1 cellular context compared by ENCODE assay signal in the genomic region with DNA sequence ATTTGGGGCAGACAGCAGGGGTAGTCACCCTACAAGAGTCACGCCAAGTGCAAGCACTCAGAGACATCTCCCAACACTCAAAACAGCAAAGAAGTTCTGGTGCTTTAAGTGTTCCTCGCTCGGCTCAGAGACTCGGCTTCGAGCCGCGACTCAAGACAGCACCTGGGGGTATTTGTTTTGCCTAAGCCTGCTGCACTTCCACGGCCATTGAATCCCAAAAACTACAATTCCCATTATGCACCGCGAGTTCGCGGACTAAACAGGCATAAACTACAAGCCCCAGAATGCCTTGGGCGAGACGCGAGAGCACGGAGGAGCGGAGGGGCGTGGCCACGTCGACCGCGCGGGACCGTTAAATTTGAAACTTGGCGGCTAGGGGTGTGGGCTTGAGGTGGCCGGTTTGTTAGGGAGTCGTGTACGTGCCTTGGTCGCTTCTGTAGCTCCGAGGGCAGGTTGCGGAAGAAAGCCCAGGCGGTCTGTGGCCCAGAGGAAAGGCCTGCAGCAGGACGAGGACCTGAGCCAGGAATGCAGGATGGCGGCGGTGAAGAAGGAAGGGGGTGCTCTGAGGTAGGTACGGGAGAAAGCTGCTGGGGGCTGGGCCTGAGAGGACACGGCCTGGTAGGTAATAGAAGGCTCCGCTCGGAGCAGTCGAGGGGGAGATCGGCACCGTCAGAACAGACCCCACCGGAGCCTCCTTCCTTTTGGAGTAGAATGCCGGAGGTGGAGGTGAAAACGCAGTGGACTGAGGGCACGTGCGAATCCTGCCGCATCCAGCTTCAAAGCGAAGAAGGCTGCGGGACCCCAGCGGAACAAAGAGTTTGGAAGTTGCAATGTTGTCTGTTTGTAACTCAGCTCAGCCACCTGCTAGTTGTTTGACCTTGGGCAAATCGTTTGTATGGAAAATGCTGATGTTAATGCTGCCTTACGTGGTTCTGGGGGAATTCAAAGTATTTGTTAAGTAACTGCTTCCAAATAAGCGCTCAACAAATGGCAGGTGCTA.
TF ChIP-seq lines count a peak whose summit lies in the region.

A gene with protein sequence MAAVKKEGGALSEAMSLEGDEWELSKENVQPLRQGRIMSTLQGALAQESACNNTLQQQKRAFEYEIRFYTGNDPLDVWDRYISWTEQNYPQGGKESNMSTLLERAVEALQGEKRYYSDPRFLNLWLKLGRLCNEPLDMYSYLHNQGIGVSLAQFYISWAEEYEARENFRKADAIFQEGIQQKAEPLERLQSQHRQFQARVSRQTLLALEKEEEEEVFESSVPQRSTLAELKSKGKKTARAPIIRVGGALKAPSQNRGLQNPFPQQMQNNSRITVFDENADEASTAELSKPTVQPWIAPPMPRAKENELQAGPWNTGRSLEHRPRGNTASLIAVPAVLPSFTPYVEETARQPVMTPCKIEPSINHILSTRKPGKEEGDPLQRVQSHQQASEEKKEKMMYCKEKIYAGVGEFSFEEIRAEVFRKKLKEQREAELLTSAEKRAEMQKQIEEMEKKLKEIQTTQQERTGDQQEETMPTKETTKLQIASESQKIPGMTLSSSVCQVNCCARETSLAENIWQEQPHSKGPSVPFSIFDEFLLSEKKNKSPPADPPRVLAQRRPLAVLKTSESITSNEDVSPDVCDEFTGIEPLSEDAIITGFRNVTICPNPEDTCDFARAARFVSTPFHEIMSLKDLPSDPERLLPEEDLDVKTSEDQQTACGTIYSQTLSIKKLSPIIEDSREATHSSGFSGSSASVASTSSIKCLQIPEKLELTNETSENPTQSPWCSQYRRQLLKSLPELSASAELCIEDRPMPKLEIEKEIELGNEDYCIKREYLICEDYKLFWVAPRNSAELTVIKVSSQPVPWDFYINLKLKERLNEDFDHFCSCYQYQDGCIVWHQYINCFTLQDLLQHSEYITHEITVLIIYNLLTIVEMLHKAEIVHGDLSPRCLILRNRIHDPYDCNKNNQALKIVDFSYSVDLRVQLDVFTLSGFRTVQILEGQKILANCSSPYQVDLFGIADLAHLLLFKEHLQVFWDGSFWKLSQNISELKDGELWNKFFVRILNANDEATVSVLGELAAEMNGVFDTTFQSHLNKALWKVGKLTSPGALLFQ (plus strand): TSS at position 381 of the 1,000 bp plus-strand sequence. CDS start 152 bp downstream, at position 533.

TF ChIP-seq in HEK293, 187 proteins besides CTCF, POLR2A, EP300 and RAD21 (continued from another document and continues in another):
- TF ChIP-seq, protein P1, sequence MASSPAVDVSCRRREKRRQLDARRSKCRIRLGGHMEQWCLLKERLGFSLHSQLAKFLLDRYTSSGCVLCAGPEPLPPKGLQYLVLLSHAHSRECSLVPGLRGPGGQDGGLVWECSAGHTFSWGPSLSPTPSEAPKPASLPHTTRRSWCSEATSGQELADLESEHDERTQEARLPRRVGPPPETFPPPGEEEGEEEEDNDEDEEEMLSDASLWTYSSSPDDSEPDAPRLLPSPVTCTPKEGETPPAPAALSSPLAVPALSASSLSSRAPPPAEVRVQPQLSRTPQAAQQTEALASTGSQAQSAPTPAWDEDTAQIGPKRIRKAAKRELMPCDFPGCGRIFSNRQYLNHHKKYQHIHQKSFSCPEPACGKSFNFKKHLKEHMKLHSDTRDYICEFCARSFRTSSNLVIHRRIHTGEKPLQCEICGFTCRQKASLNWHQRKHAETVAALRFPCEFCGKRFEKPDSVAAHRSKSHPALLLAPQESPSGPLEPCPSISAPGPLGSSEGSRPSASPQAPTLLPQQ (tag by site-specific recombination; IDR thresholded peaks at IDR 0.05) = no peak; the same call in 1 of the 2 replicates
- TF ChIP-seq YY1 (tag by site-specific recombination; IDR thresholded peaks at IDR 0.05) = peak; percentile 66; the same call in 1 of the 2 replicates
- peak; percentile 88 for TF ChIP-seq ZBTB48 (tag by site-specific recombination; IDR thresholded peaks at IDR 0.05)
- 0 out of 2 replicates have a peak, but pooled peaks have one; percentile 48 for TF ChIP-seq ZBTB7A (tag by site-specific recombination; IDR thresholded peaks at IDR 0.05; ENCODE audit: low read depth)
- TF ChIP-seq, protein P2, sequence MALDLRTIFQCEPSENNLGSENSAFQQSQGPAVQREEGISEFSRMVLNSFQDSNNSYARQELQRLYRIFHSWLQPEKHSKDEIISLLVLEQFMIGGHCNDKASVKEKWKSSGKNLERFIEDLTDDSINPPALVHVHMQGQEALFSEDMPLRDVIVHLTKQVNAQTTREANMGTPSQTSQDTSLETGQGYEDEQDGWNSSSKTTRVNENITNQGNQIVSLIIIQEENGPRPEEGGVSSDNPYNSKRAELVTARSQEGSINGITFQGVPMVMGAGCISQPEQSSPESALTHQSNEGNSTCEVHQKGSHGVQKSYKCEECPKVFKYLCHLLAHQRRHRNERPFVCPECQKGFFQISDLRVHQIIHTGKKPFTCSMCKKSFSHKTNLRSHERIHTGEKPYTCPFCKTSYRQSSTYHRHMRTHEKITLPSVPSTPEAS (tag by site-specific recombination; IDR thresholded peaks at IDR 0.05) = no peak
- no peak for TF ChIP-seq ZNF837 (tag by site-specific recombination; IDR thresholded peaks at IDR 0.05)
- peak; percentile 75; the same call in 1 of the 2 replicates for TF ChIP-seq ZEB2 (tag by site-specific recombination; IDR thresholded peaks at IDR 0.05)
- TF ChIP-seq, protein P3, sequence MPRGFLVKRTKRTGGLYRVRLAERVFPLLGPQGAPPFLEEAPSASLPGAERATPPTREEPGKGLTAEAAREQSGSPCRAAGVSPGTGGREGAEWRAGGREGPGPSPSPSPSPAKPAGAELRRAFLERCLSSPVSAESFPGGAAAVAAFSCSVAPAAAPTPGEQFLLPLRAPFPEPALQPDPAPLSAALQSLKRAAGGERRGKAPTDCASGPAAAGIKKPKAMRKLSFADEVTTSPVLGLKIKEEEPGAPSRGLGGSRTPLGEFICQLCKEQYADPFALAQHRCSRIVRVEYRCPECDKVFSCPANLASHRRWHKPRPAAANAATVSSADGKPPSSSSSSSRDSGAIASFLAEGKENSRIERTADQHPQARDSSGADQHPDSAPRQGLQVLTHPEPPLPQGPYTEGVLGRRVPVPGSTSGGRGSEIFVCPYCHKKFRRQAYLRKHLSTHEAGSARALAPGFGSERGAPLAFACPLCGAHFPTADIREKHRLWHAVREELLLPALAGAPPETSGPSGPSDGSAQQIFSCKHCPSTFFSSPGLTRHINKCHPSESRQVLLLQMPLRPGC (tag by site-specific recombination; IDR thresholded peaks at IDR 0.05) = peak; percentile 60; the same call in 1 of the 2 replicates
- TF ChIP-seq, protein P4, sequence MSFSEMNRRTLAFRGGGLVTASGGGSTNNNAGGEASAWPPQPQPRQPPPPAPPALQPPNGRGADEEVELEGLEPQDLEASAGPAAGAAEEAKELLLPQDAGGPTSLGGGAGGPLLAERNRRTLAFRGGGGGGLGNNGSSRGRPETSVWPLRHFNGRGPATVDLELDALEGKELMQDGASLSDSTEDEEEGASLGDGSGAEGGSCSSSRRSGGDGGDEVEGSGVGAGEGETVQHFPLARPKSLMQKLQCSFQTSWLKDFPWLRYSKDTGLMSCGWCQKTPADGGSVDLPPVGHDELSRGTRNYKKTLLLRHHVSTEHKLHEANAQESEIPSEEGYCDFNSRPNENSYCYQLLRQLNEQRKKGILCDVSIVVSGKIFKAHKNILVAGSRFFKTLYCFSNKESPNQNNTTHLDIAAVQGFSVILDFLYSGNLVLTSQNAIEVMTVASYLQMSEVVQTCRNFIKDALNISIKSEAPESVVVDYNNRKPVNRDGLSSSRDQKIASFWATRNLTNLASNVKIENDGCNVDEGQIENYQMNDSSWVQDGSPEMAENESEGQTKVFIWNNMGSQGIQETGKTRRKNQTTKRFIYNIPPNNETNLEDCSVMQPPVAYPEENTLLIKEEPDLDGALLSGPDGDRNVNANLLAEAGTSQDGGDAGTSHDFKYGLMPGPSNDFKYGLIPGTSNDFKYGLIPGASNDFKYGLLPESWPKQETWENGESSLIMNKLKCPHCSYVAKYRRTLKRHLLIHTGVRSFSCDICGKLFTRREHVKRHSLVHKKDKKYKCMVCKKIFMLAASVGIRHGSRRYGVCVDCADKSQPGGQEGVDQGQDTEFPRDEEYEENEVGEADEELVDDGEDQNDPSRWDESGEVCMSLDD (tag by site-specific recombination; IDR thresholded peaks at IDR 0.05) = peak; percentile 90
- TF ChIP-seq, protein P5, sequence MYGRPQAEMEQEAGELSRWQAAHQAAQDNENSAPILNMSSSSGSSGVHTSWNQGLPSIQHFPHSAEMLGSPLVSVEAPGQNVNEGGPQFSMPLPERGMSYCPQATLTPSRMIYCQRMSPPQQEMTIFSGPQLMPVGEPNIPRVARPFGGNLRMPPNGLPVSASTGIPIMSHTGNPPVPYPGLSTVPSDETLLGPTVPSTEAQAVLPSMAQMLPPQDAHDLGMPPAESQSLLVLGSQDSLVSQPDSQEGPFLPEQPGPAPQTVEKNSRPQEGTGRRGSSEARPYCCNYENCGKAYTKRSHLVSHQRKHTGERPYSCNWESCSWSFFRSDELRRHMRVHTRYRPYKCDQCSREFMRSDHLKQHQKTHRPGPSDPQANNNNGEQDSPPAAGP (tag by site-specific recombination; IDR thresholded peaks at IDR 0.05) = peak; percentile 57
- peak; percentile 98 for TF ChIP-seq ZNF335 (tag by site-specific recombination; conservative IDR thresholded peaks at IDR 0.05)
- no peak for TF ChIP-seq ZNF266 (tag by site-specific recombination; IDR thresholded peaks at IDR 0.05; ENCODE audit: low read depth)
- TF ChIP-seq, protein P6, sequence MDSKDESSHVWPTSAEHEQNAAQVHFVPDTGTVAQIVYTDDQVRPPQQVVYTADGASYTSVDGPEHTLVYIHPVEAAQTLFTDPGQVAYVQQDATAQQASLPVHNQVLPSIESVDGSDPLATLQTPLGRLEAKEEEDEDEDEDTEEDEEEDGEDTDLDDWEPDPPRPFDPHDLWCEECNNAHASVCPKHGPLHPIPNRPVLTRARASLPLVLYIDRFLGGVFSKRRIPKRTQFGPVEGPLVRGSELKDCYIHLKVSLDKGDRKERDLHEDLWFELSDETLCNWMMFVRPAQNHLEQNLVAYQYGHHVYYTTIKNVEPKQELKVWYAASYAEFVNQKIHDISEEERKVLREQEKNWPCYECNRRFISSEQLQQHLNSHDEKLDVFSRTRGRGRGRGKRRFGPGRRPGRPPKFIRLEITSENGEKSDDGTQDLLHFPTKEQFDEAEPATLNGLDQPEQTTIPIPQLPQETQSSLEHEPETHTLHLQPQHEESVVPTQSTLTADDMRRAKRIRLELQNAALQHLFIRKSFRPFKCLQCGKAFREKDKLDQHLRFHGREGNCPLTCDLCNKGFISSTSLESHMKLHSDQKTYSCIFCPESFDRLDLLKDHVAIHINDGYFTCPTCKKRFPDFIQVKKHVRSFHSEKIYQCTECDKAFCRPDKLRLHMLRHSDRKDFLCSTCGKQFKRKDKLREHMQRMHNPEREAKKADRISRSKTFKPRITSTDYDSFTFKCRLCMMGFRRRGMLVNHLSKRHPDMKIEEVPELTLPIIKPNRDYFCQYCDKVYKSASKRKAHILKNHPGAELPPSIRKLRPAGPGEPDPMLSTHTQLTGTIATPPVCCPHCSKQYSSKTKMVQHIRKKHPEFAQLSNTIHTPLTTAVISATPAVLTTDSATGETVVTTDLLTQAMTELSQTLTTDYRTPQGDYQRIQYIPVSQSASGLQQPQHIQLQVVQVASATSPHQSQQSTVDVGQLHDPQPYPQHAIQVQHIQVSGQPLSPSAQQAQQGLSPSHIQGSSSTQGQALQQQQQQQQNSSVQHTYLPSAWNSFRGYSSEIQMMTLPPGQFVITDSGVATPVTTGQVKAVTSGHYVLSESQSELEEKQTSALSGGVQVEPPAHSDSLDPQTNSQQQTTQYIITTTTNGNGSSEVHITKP (tag by site-specific recombination; IDR thresholded peaks at IDR 0.05) = peak; percentile 89
- peak; percentile 89 for TF ChIP-seq ZXDB (tag by site-specific recombination; IDR thresholded peaks at IDR 0.05)
- TF ChIP-seq ZNF248 (tag by site-specific recombination; IDR thresholded peaks at IDR 0.05) = no peak
- TF ChIP-seq MEIS1 (CRISPR knock-in tag; IDR thresholded peaks at IDR 0.05; ENCODE audit: borderline replicate concordance) = no peak
- TF ChIP-seq OVOL3 (tag by site-specific recombination; IDR thresholded peaks at IDR 0.05) = peak; percentile 78; the same call in 1 of the 2 replicates
- peak; percentile 75; the same call in 1 of the 2 replicates for TF ChIP-seq ZBTB20 (tag by site-specific recombination; IDR thresholded peaks at IDR 0.05)
- no peak for TF ChIP-seq ZNF324 (tag by site-specific recombination; IDR thresholded peaks at IDR 0.05)
- no peak for TF ChIP-seq ZNF169 (tag by site-specific recombination; IDR thresholded peaks at IDR 0.05)
- TF ChIP-seq KLF1 (tag by site-specific recombination; IDR thresholded peaks at IDR 0.05) = peak; percentile 84
- TF ChIP-seq ZNF830 (tag by site-specific recombination; IDR thresholded peaks at IDR 0.05; ENCODE audit: low read depth) = no peak
- peak; percentile 85 for TF ChIP-seq GLIS2 (tag by site-specific recombination; IDR thresholded peaks at IDR 0.05)
- TF ChIP-seq, protein P7, sequence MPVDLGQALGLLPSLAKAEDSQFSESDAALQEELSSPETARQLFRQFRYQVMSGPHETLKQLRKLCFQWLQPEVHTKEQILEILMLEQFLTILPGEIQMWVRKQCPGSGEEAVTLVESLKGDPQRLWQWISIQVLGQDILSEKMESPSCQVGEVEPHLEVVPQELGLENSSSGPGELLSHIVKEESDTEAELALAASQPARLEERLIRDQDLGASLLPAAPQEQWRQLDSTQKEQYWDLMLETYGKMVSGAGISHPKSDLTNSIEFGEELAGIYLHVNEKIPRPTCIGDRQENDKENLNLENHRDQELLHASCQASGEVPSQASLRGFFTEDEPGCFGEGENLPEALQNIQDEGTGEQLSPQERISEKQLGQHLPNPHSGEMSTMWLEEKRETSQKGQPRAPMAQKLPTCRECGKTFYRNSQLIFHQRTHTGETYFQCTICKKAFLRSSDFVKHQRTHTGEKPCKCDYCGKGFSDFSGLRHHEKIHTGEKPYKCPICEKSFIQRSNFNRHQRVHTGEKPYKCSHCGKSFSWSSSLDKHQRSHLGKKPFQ (tag by site-specific recombination; IDR thresholded peaks at IDR 0.05) = 0 out of 2 replicates have a peak, but pooled peaks have one; percentile 35
- TF ChIP-seq ZBTB17 (tag by site-specific recombination; IDR thresholded peaks at IDR 0.05) = peak; percentile 96
- no peak for TF ChIP-seq ZNF558 (tag by site-specific recombination; IDR thresholded peaks at IDR 0.05)
- TF ChIP-seq ZNF623 (tag by site-specific recombination; IDR thresholded peaks at IDR 0.05) = no peak
- no peak for TF ChIP-seq ZNF133 (tag by site-specific recombination; IDR thresholded peaks at IDR 0.05)
- 0 out of 2 replicates have a peak, but pooled peaks have one; percentile 39 for TF ChIP-seq ZSCAN16 (tag by site-specific recombination; IDR thresholded peaks at IDR 0.05)
- peak; percentile 56; the same call in 1 of the 2 replicates for TF ChIP-seq ZNF629 (tag by site-specific recombination; IDR thresholded peaks at IDR 0.05)
- TF ChIP-seq ZFP41 (tag by site-specific recombination; IDR thresholded peaks at IDR 0.05; ENCODE audit: borderline replicate concordance) = no peak
- TF ChIP-seq KLF10 (tag by site-specific recombination; IDR thresholded peaks at IDR 0.05) = peak; percentile 15; the same call in 1 of the 2 replicates
- TF ChIP-seq, protein P8, sequence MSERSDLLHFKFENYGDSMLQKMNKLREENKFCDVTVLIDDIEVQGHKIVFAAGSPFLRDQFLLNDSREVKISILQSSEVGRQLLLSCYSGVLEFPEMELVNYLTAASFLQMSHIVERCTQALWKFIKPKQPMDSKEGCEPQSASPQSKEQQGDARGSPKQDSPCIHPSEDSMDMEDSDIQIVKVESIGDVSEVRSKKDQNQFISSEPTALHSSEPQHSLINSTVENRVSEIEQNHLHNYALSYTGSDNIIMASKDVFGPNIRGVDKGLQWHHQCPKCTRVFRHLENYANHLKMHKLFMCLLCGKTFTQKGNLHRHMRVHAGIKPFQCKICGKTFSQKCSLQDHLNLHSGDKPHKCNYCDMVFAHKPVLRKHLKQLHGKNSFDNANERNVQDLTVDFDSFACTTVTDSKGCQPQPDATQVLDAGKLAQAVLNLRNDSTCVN (tag by site-specific recombination; optimal IDR thresholded peaks at IDR 0.05) = peak; percentile 76
- peak; percentile 93 for TF ChIP-seq ZNF600 (tag by site-specific recombination; IDR thresholded peaks at IDR 0.05)
- peak; percentile 81 for TF ChIP-seq YY2 (tag by site-specific recombination; IDR thresholded peaks at IDR 0.05)
- TF ChIP-seq ZNF2 (tag by site-specific recombination; IDR thresholded peaks at IDR 0.05) = peak; percentile 76; the same call in 1 of the 2 replicates
